8 cellular contexts compared by ENCODE assay signal in the genomic region with DNA sequence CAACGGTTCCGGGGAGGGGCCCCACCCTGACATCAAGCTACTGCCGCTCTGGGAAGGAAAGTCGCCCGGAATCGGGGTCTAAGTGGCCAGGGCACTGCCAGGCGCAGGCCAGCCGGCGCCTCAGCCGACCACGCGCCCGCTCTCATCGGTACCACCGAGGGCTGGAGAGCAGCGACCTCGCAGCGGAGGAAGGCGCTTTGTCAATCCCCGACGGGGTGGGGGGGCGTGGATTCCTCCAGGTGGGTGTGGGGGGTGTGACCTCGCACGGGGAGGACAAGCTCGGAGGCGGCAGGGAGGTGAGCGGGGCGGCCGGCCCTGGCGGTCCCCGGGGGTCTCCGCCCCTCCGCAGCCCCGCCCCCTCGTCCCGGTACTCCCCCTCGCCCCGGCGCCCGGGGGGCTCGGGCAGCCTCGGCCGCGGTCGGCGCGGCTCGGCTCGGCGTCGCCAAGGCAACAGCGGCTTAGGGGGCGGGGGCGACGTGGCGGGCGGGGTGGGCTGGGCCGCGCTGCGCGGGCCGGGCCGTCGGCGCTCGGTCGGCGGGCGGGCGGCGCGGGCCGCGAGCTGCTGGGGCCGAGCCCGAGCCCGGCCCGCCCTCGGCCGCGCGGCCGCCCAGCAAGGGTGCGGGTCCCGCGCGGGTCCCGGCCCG. TPM values are rescaled to one million over a fixed set of nuclear protein-coding genes. Genes with fewer than 3 reads are reported as not detected.
A peak's percentile ranks its signal among the peaks of the same experiment; 100 is the strongest.
DNase-seq lines count a peak whose midpoint lies in the region; ATAC-seq and TF ChIP-seq lines count a peak whose summit lies in the region.

No MANE protein-coding gene starts in this region.

- no peak for TF ChIP-seq POLR2A in vagina (IDR thresholded peaks at IDR 0.05)

- peak overlapping the region; percentile 52 for H3K4me3 ChIP-seq in LNCaP clone FGC (ENCODE audit: low read depth, low read length)
- H3K4me3 ChIP-seq in astrocyte of the spinal cord (ENCODE audit: low read depth, low read length): peak overlapping the region; percentile 65
- H3K4me3 ChIP-seq in vagina: peak overlapping the region; percentile 56 to 86

- H3K9me3 ChIP-seq in vagina: no peaks in the 10 kb centered on the region

- H3K4me1 ChIP-seq in vagina: peaks cover 50% of the 10 kb centered on the region

- in situ Hi-C loops in astrocyte of the spinal cord (cut with HindIII; ENCODE audit: low sequenced_read_pairs): loop anchor here (10.0 kb wide), 1 partner anchor 144 kb away; no protein-coding TSS in a partner anchor

- TF ChIP-seq CTCF in LNCaP clone FGC (IDR thresholded peaks at IDR 0.05; ENCODE audit: control insufficient read depth, extremely low read depth, insufficient read depth): no peak
- TF ChIP-seq CTCF in astrocyte of the spinal cord (IDR thresholded peaks at IDR 0.05; ENCODE audit: low read depth, low read length): no peak
- TF ChIP-seq CTCF in vagina (IDR thresholded peaks at IDR 0.05): no peak

- H3K36me3 ChIP-seq in vagina: no peaks in the 10 kb centered on the region

- intact Hi-C loops in left colon (cut with DNase I, micrococcal nuclease) (no loop called here), vagina (cut with DNase I) (loop anchor here (5.0 kb wide), 1 partner anchor 294 kb away; no protein-coding TSS in a partner anchor)

- no peaks in the 10 kb centered on the region for H3K27me3 ChIP-seq in vagina

- peak; percentile 31 for DNase-seq in DMS79 treated with DMSO at 0.1 percent for 48 hours (lab: John Stamatoyannopoulos, UW)
- DNase-seq in DMS79 (lab: John Stamatoyannopoulos, UW): no peak
- DNase-seq in LNCaP clone FGC (ENCODE audit: low read depth): no peak
- DNase-seq in astrocyte of the spinal cord (ENCODE audit: low read depth, low spot score): no peak
- DNase-seq in left colon: no peak
- no peak for DNase-seq in vagina (ENCODE audit: extremely low spot score in 2 of 2)
- no peak for DNase-seq in NCI-H187 (lab: John Stamatoyannopoulos, UW)

- peak overlapping the region; percentile 79 for H3K27ac ChIP-seq in vagina

- peak; percentile 21 for ATAC-seq in left colon
- ATAC-seq in HG02763 (IDR thresholded peaks at IDR 0.05; ENCODE audit: unreplicated experiment): no peak

RNA-seq across cellular contexts. Expression of gene DAB2IP, which starts 47.3 kb away (rescaled TPM):
- total RNA-seq in left colon (100 to 1,000 TPM; 127 to 128 TPM), vagina (38.8 TPM)
